ENCODE assay signal across 1 cellular context in the genomic region with DNA sequence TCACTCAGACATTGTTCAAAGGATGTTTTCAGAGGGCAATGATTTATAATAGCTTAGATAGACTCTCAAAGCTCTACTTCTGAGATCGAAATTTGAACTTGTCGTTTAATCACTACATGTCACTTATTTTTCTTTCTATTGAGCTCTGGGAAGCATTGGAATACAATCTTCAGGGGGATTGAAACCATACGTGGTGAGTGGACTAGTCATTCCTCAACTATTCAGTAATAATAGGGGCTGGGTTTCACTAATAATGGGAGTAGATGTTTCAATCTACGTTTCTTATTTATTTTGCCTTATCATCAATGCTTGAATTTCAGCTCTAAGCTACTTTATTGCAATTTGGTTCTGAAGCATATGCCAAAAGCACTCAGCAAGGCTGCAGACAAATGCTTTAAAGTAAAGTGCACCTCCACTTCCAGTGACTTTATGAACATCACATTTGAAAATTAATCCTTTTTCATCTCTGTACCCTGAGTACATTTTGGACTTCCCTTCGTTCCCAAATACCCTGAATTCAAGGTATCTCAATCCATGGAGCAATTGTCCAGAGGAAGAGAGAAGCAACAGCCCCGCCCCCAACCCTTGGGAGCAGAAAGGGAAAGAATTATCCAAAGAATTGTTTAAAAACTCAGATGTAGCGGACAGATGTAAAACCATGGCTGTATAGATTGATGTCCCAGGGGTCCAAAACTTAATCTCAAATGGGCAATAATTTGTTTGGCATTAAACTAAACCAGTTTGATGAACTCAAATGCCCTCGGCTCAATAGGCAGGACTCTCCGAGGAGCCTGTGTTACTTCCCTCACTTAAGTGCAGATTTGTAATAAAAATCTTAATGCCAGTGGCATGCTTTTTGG.
TF ChIP-seq lines count a peak whose summit lies in the region.

No MANE protein-coding gene starts in this region.

TF ChIP-seq in SK-N-SH, 30 proteins besides CTCF, POLR2A, EP300 and RAD21 (continued from another document):
- TF ChIP-seq USF2 (IDR thresholded peaks at IDR 0.05; ENCODE audit: borderline replicate concordance, low read depth, low read length) (no peak), SIN3A (IDR thresholded peaks at IDR 0.05; ENCODE audit: borderline replicate concordance, low read depth, low read length) (no peak), YY1 (IDR thresholded peaks at IDR 0.05; ENCODE audit: low read depth) (no peak), EZH2phosphoT487 (IDR thresholded peaks at IDR 0.05; ENCODE audit: borderline replicate concordance, low read depth) (no peak), TEAD4 (IDR thresholded peaks at IDR 0.05; ENCODE audit: borderline replicate concordance, insufficient read depth) (no peak), FOXJ3 (CRISPR knock-in tag; IDR thresholded peaks at IDR 0.05) (no peak), GABPA (IDR thresholded peaks at IDR 0.05; ENCODE audit: low read depth) (no peak), MEF2A (IDR thresholded peaks at IDR 0.05; ENCODE audit: borderline replicate concordance, low read depth) (no peak), RXRA (IDR thresholded peaks at IDR 0.05; ENCODE audit: borderline replicate concordance, low read depth) (no peak), FOSL2 (IDR thresholded peaks at IDR 0.05; ENCODE audit: borderline replicate concordance, low read depth) (no peak), TAF1 (IDR thresholded peaks at IDR 0.05; ENCODE audit: borderline replicate concordance, low read depth, low read length) (no peak), JUND (IDR thresholded peaks at IDR 0.05) (0 out of 2 replicates have a peak, but pooled peaks have one; percentile 14), TCF12 (IDR thresholded peaks at IDR 0.05) (peak; percentile 4; the same call in 1 of the 2 replicates), NRF1 (IDR thresholded peaks at IDR 0.05; ENCODE audit: low read depth, low read length) (no peak), NFIC (IDR thresholded peaks at IDR 0.05; ENCODE audit: borderline replicate concordance) (no peak), MXI1 (IDR thresholded peaks at IDR 0.05; ENCODE audit: low read depth, low read length) (no peak), CHD2 (IDR thresholded peaks at IDR 0.05; ENCODE audit: low read length, partially characterized antibody) (peak; percentile 60), RCOR1 (IDR thresholded peaks at IDR 0.05; ENCODE audit: low read length) (no peak)
- TF ChIP-seq, protein P1, sequence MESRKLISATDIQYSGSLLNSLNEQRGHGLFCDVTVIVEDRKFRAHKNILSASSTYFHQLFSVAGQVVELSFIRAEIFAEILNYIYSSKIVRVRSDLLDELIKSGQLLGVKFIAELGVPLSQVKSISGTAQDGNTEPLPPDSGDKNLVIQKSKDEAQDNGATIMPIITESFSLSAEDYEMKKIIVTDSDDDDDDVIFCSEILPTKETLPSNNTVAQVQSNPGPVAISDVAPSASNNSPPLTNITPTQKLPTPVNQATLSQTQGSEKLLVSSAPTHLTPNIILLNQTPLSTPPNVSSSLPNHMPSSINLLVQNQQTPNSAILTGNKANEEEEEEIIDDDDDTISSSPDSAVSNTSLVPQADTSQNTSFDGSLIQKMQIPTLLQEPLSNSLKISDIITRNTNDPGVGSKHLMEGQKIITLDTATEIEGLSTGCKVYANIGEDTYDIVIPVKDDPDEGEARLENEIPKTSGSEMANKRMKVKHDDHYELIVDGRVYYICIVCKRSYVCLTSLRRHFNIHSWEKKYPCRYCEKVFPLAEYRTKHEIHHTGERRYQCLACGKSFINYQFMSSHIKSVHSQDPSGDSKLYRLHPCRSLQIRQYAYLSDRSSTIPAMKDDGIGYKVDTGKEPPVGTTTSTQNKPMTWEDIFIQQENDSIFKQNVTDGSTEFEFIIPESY (IDR thresholded peaks at IDR 0.05; ENCODE audit: borderline replicate concordance, low read depth), result 0 out of 2 replicates have a peak, but pooled peaks have one; percentile 11
- TF ChIP-seq, protein P2, sequence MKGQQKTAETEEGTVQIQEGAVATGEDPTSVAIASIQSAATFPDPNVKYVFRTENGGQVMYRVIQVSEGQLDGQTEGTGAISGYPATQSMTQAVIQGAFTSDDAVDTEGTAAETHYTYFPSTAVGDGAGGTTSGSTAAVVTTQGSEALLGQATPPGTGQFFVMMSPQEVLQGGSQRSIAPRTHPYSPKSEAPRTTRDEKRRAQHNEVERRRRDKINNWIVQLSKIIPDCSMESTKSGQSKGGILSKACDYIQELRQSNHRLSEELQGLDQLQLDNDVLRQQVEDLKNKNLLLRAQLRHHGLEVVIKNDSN (IDR thresholded peaks at IDR 0.05; ENCODE audit: borderline replicate concordance, low read depth), result no peak
